8 cellular contexts compared by ENCODE assay signal in the genomic region with DNA sequence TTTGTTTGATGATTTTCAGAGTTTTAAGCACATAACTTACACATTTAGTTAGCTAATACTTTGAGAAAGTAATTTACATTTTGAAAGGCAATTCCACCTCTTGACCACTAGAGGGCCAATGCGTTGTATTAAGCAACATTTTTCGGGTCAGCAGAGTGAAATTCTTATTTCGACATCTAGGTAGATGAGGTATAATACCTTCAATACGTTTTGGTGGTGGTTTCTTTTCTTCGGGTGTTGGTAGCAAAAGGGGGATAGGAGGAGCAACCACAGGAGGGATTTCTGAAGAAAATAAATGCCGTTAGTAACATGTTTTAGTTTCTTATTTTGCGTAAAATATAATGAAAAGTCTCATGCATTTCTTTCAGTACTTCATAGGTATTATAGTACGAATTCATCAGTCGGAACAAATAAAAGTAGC.
DNase-seq lines count a peak whose midpoint lies in the region; ATAC-seq lines count a peak whose summit lies in the region.

No MANE protein-coding gene starts in this region.

- DNase-seq in NCI-H2029 treated with DMSO at 0.1 percent for 48 hours (lab: John Stamatoyannopoulos, UW) (peak; percentile 2), NCI-H2029 (lab: John Stamatoyannopoulos, UW) (no peak), SW480 (ENCODE audit: low spot score) (peak; percentile 23), iris pigment epithelial cell (ENCODE audit: low read depth) (peak; percentile 27), mucosa of gallbladder (ENCODE audit: low spot score) (no peak)
- no peak for DNase-seq in effector memory CD4-positive, alpha-beta T cell
- no peak for DNase-seq in activated CD4-positive, alpha-beta T cell treated with anti-CD3 and anti-CD28 coated beads, Interleukin-2, amount 50 U/mL, for 1 hour

- H3K4me1 ChIP-seq in effector memory CD4-positive, alpha-beta T cell (ENCODE audit: control insufficient read depth, insufficient read depth, low read length, poor library complexity, severe bottlenecking): no peaks in the 10 kb centered on the region

- no peak overlapping the region for H3K27ac ChIP-seq in effector memory CD4-positive, alpha-beta T cell (ENCODE audit: insufficient read depth, low read length, poor library complexity, severe bottlenecking)

- no peak overlapping the region for H3K4me3 ChIP-seq in effector memory CD4-positive, alpha-beta T cell (ENCODE audit: insufficient read depth, low read depth, low read length, poor library complexity, severe bottlenecking)

- H3K36me3 ChIP-seq in effector memory CD4-positive, alpha-beta T cell (ENCODE audit: control insufficient read depth, insufficient read depth, low read length): no peaks in the 10 kb centered on the region

- H3K27me3 ChIP-seq in effector memory CD4-positive, alpha-beta T cell (replicated peaks; ENCODE audit: control insufficient read depth, insufficient read depth, low read length, poor library complexity, severe bottlenecking): no peaks in the 10 kb centered on the region

- H3K9me3 ChIP-seq in effector memory CD4-positive, alpha-beta T cell (ENCODE audit: control insufficient read depth, low read length): no peaks in the 10 kb centered on the region

- peak; percentile 59 for ATAC-seq in HG03060 (IDR thresholded peaks at IDR 0.05; ENCODE audit: low read depth, unreplicated experiment)

Comparison
In these comparisons a context has a peak if more than half of its experiments do, and no peak if none do; other contexts are left out.
1. DNase-seq: peak in NCI-H2029 treated with DMSO at 0.1 percent for 48 hours (single experiment), SW480 (single experiment) and iris pigment epithelial cell (single experiment); none in NCI-H2029 (single experiment), mucosa of gallbladder (single experiment), effector memory CD4-positive, alpha-beta T cell (0 of 3) and activated CD4-positive, alpha-beta T cell treated with anti-CD3 and anti-CD28 coated beads, Interleukin-2, amount 50 U/mL, for 1 hour (single experiment).